In the genomic region with DNA sequence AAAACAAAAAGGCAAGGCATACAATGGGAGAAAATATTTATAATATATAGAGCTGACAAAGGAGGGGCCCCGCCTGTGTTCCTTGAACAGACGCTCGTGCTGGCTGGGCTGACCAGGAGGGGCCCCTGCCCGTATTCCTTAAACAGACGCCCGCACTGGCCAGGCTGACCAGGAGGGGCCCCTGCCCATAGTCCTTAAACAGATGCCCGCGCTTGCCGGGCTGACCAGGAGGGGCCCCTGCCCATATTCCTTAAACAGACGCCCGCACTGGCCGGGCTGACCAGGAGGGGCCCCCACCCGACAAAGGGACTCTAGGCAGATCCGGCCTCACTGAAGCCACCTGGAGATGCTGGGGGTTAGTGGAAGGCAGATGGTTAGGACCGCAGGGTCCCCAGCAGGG, we compare ENCODE assay signal across 26 cellular contexts.
"Had no signal": no experiment of that assay in that cellular context is flagged by ENCODE, and none has a peak within 500 bp of the region (broad histone marks: within the 10 kb centered on the region; RNA-seq: fewer than 3 reads in every experiment).

No MANE protein-coding gene starts in this region.

- H3K9me3 ChIP-seq: neutrophil, pancreas, psoas muscle, transverse colon, uterus had no signal

- H3K27ac Mint-ChIP-seq: activated CD4-positive, alpha-beta T cell treated with anti-CD3 and anti-CD28 coated beads, Interleukin-2, amount 10 ng/mL, durations not matched to agents 7 days and 5 days; activated CD8-positive, alpha-beta T cell treated with anti-CD3 and anti-CD28 coated beads for 36 hours; activated naive CD8-positive, alpha-beta T cell treated with anti-CD3 and anti-CD28 coated beads, Interleukin-2, amount 50 U/mL, for 24 hours; activated T-helper 17 cell treated with anti-CD3 and anti-CD28 coated beads, Interleukin-2, amount 50 U/mL, for 72 hours; immature natural killer cell; memory B cell; nephron; T-helper 17 cell had no signal

- H3K27me3 ChIP-seq: neutrophil, pancreas, transverse colon, uterus had no signal

- H3K9me3 Mint-ChIP-seq: activated naive CD8-positive, alpha-beta T cell treated with anti-CD3 and anti-CD28 coated beads, Interleukin-2, amount 50 U/mL, for 24 hours; activated T-cell treated with anti-CD3 and anti-CD28 coated beads, Interleukin-2, amount 50 U/mL, for 4 hours; immature natural killer cell had no signal

- H3K4me3 Mint-ChIP-seq: activated CD4-positive, alpha-beta T cell treated with anti-CD3 and anti-CD28 coated beads, Interleukin-2, amount 10 ng/mL, durations not matched to agents 7 days and 5 days; activated CD8-positive, alpha-beta T cell treated with anti-CD3 and anti-CD28 coated beads for 36 hours; activated naive CD8-positive, alpha-beta T cell treated with anti-CD3 and anti-CD28 coated beads, Interleukin-2, amount 50 U/mL, for 24 hours; activated T-cell treated with anti-CD3 and anti-CD28 coated beads, Interleukin-2, amount 50 U/mL, for 4 hours; activated T-helper 17 cell treated with anti-CD3 and anti-CD28 coated beads, Interleukin-2, amount 50 U/mL, for 72 hours; immature natural killer cell; memory B cell; nephron; T-helper 17 cell had no signal

- H3K27me3 Mint-ChIP-seq: activated CD4-positive, alpha-beta T cell treated with anti-CD3 and anti-CD28 coated beads, Interleukin-2, amount 10 ng/mL, durations not matched to agents 7 days and 5 days; activated CD8-positive, alpha-beta T cell treated with anti-CD3 and anti-CD28 coated beads for 36 hours; activated naive CD8-positive, alpha-beta T cell treated with anti-CD3 and anti-CD28 coated beads, Interleukin-2, amount 50 U/mL, for 24 hours; activated T-helper 17 cell treated with anti-CD3 and anti-CD28 coated beads, Interleukin-2, amount 50 U/mL, for 72 hours; memory B cell; T-helper 17 cell had no signal

- H3K4me1 Mint-ChIP-seq: activated CD4-positive, alpha-beta T cell treated with anti-CD3 and anti-CD28 coated beads, Interleukin-2, amount 10 ng/mL, durations not matched to agents 7 days and 5 days; activated naive CD8-positive, alpha-beta T cell treated with anti-CD3 and anti-CD28 coated beads, Interleukin-2, amount 50 U/mL, for 24 hours; activated T-helper 17 cell treated with anti-CD3 and anti-CD28 coated beads, Interleukin-2, amount 50 U/mL, for 72 hours; immature natural killer cell; nephron; T-helper 17 cell had no signal

- DNase-seq: activated CD4-positive, alpha-beta T cell treated with anti-CD3 and anti-CD28 coated beads for 1 hour; activated CD4-positive, alpha-beta T cell treated with anti-CD3 and anti-CD28 coated beads, Interleukin-2, amount 10 ng/mL, durations not matched to agents 7 days and 5 days; activated CD8-positive, alpha-beta T cell treated with anti-CD3 and anti-CD28 coated beads for 36 hours; activated gamma-delta T cell treated with Interleukin-2 at 50 U/mL for 16 hours; activated naive CD4-positive, alpha-beta T cell treated with anti-CD3 and anti-CD28 coated beads, Interleukin-2, amount 50 U/mL, for 16 hours; activated naive CD8-positive, alpha-beta T cell treated with anti-CD3 and anti-CD28 coated beads, Interleukin-2, amount 50 U/mL, for 24 hours; activated T-cell treated with anti-CD3 and anti-CD28 coated beads, Interleukin-2, amount 50 U/mL, for 4 hours; amygdala; caudate nucleus; foreskin fibroblast; hippocampal formation; immature natural killer cell; stimulated activated CD4-positive, alpha-beta T cell treated with anti-CD3 and anti-CD28 coated beads, Interleukin-15, amount 100 ng/mL, for 24 hours; stimulated activated CD4-positive, alpha-beta T cell treated with anti-CD3 and anti-CD28 coated beads, Interleukin-2, amount 100 ng/mL, for 24 hours; stimulated activated naive CD4-positive, alpha-beta T cell treated with Interleukin-2 at 50 U/mL for 16 hours; T-helper 17 cell; T1000; transverse colon; uterus had no signal

- H3K4me3 ChIP-seq: pancreas, psoas muscle, transverse colon, uterus had no signal

- H3K36me3 ChIP-seq: neutrophil, pancreas, transverse colon, uterus had no signal

- H3K27ac ChIP-seq: neutrophil, psoas muscle, transverse colon, uterus had no signal

- H3K4me1 ChIP-seq: uterus had no signal

- ATAC-seq: activated CD8-positive, alpha-beta T cell treated with anti-CD3 and anti-CD28 coated beads for 36 hours; activated naive CD8-positive, alpha-beta T cell treated with anti-CD3 and anti-CD28 coated beads, Interleukin-2, amount 50 U/mL, for 24 hours; activated T-cell treated with anti-CD3 and anti-CD28 coated beads, Interleukin-2, amount 50 U/mL, for 4 hours; activated T-helper 17 cell treated with anti-CD3 and anti-CD28 coated beads, Interleukin-2, amount 50 U/mL, for 72 hours; esophagus mucosa; pancreas; psoas muscle; T-helper 17 cell had no signal
